21 cellular contexts compared by ENCODE assay signal in the genomic region with DNA sequence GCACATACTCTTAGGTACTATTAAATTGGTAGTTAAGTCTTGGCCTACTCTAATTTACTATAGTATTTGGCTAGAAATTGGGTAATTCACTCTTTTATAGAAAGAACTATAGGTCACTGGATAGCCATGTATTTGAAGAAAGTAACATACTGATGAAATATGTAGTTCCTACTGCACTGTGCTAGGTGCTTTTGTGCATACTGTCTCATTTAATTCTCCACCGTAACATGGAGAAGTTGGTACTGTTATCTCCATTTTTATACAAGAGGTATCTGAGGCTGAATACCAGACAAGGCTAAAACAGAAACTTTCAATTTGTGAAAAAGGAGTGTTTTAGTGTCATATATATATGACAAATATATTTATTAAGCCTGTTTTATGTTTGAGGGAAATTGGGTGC. TPM values are rescaled to one million over a fixed set of nuclear protein-coding genes. Genes with fewer than 3 reads are reported as not detected.
DNase-seq lines count a peak whose midpoint lies in the region; ATAC-seq, FAIRE-seq and TF ChIP-seq lines count a peak whose summit lies in the region.
"Had no signal": no experiment of that assay in that cellular context is flagged by ENCODE, and none has a peak within 500 bp of the region (broad histone marks: within the 10 kb centered on the region; RNA-seq: fewer than 3 reads in every experiment).

No MANE protein-coding gene starts in this region.

- peak overlapping the region; percentile 74 for H3K4me2 ChIP-seq in K562 (ENCODE audit: insufficient read depth, low read length)

- no peaks in the 10 kb centered on the region for H3K36me3 Mint-ChIP-seq in activated CD4-positive, alpha-beta memory T cell treated with anti-CD3 and anti-CD28 coated beads for 36 hours
- H3K36me3 Mint-ChIP-seq in activated CD4-positive, alpha-beta memory T cell treated with anti-CD3 and anti-CD28 coated beads, Interleukin-2, amount 10 ng/mL, durations not matched to agents 7 days and 5 days (ENCODE audit: low read depth): no peaks in the 10 kb centered on the region
- H3K36me3 Mint-ChIP-seq in mesothelial cell of epicardium: peaks cover 7% of the 10 kb centered on the region
- H3K36me3 Mint-ChIP-seq: memory B cell had no signal

- no peaks in the 10 kb centered on the region; the same call in 1 of the 2 replicates for H4K20me1 ChIP-seq in K562 (replicated peaks; ENCODE audit: control insufficient read depth, insufficient read depth, low read length)

- CTCF ChIA-PET in activated CD4-positive, alpha-beta memory T cell treated with anti-CD3 and anti-CD28 coated beads for 36 hours (lab: Charles Lee): interaction anchor here (1.2 to 1.4 kb wide), 2 partner anchors 25 to 26 kb away, joined by 3 to 4 read pairs; no protein-coding TSS in a partner anchor
- CTCF ChIA-PET in activated CD4-positive, alpha-beta memory T cell treated with anti-CD3 and anti-CD28 coated beads, Interleukin-2, amount 10 ng/mL, durations not matched to agents 7 days and 5 days (lab: Charles Lee): no interaction called here
- CTCF ChIA-PET in K562 (lab: Yijun Ruan, JAX; ENCODE audit: low intra/inter-chr PET ratio): interaction anchor here (0.7 kb wide), 1 partner anchor 33 kb away, joined by 4 read pairs; no protein-coding TSS in a partner anchor

- no peak overlapping the region for H3K4me3 Mint-ChIP-seq in activated CD4-positive, alpha-beta memory T cell treated with anti-CD3 and anti-CD28 coated beads for 36 hours
- no peak overlapping the region for H3K4me3 Mint-ChIP-seq in activated CD4-positive, alpha-beta memory T cell treated with anti-CD3 and anti-CD28 coated beads, Interleukin-2, amount 10 ng/mL, durations not matched to agents 7 days and 5 days
- H3K4me3 Mint-ChIP-seq in mesothelial cell of epicardium: no peak overlapping the region
- H3K4me3 Mint-ChIP-seq: activated CD4-positive, alpha-beta T cell treated with anti-CD3 and anti-CD28 coated beads, Interleukin-2, amount 10 ng/mL, durations not matched to agents 24 days and 14 days; memory B cell; nephron progenitor cell had no signal

- TF ChIP-seq CTCF in K562 (IDR thresholded peaks at IDR 0.05 in 2 of 3, conservative IDR thresholded peaks at IDR 0.05 in 1 of 3; ENCODE audit: insufficient read depth in 2 of 3, low read depth in 1 of 3, low read length in 3 of 3) (no peak), mesothelial cell of epicardium (IDR thresholded peaks at IDR 0.05; ENCODE audit: unreplicated experiment) (no peak), thyroid gland (IDR thresholded peaks at IDR 0.05) (no peak)

- BruUV-seq in K562 (replicated peaks; lab: Mats Ljungman, UMichigan): TSS peak; percentile 88

- peaks cover 24% of the 10 kb centered on the region for H3K4me1 Mint-ChIP-seq in activated CD4-positive, alpha-beta memory T cell treated with anti-CD3 and anti-CD28 coated beads for 36 hours (ENCODE audit: low read depth)
- peaks cover 31% of the 10 kb centered on the region for H3K4me1 Mint-ChIP-seq in activated CD4-positive, alpha-beta memory T cell treated with anti-CD3 and anti-CD28 coated beads, Interleukin-2, amount 10 ng/mL, durations not matched to agents 7 days and 5 days
- H3K4me1 Mint-ChIP-seq in mesothelial cell of epicardium: peaks cover 70% of the 10 kb centered on the region

- TF ChIP-seq POLR2A in K562 (conservative IDR thresholded peaks at IDR 0.05): no peak
- TF ChIP-seq POLR2A in thyroid gland (IDR thresholded peaks at IDR 0.05): no peak

- H3K79me2 ChIP-seq in K562 (ENCODE audit: control insufficient read depth, insufficient read depth, low read length): peaks cover 100% of the 10 kb centered on the region

- H3K4me1 ChIP-seq in K562 (replicated peaks in 1 of 2; ENCODE audit: control insufficient read depth in 2 of 2, insufficient read depth in 2 of 2, low read length in 2 of 2) (peaks cover 6 to 82% of the 10 kb centered on the region in 2 experiments), thyroid gland (peaks cover 93 to 94% of the 10 kb centered on the region in 2 donors)

- no peak for TF ChIP-seq EP300 in K562 (IDR thresholded peaks at IDR 0.05; ENCODE audit: low read length)

- POLR2A ChIA-PET in activated CD4-positive, alpha-beta memory T cell treated with anti-CD3 and anti-CD28 coated beads for 36 hours (lab: Charles Lee): interaction anchor here (1.1 to 1.7 kb wide), 2 partner anchors 23 to 25 kb away, joined by 3 to 4 read pairs; no protein-coding TSS in a partner anchor
- POLR2A ChIA-PET in activated CD4-positive, alpha-beta memory T cell treated with anti-CD3 and anti-CD28 coated beads, Interleukin-2, amount 10 ng/mL, durations not matched to agents 7 days and 5 days (lab: Charles Lee): interaction anchor here (1.7 kb wide), 1 partner anchor 26 kb away, joined by 4 read pairs; no protein-coding TSS in a partner anchor
- POLR2A ChIA-PET in K562 (lab: Yijun Ruan, JAX): interaction anchor here (0.7 to 2.4 kb wide), 9 partner anchors 7 to 47 kb away, joined by 3 to 20 read pairs (median 3); no protein-coding TSS in a partner anchor

- peak overlapping the region in 1 of 2 experiments; percentile 86; a peak in 2 of 4 replicates for H3K9ac ChIP-seq in K562 (ENCODE audit: insufficient read depth in 1 of 2, low read depth in 2 of 2, low read length in 2 of 2)

- no peaks in the 10 kb centered on the region for H3K27me3 ChIP-seq in K562 (ENCODE audit: control insufficient read depth in 2 of 2, insufficient read depth in 2 of 2, low read length in 2 of 2)
- no peaks in the 10 kb centered on the region for H3K27me3 ChIP-seq in thyroid gland

- H2AFZ ChIP-seq in K562 (ENCODE audit: low read depth, low read length): no peak overlapping the region; the same call in 1 of the 2 replicates

- no peak for FAIRE-seq in K562 (lab: Jason Lieb, UNC)
- FAIRE-seq: TTC549 had no signal

- ATAC-seq in K562: peak; percentile 4
- ATAC-seq: HCT116 had no signal

- intact Hi-C loops in activated CD4-positive, alpha-beta memory T cell treated with anti-CD3 and anti-CD28 coated beads for 36 hours (cut with micrococcal nuclease): loop anchor here (10.0 kb wide), 1 partner anchor 502 kb away; no protein-coding TSS in a partner anchor
- intact Hi-C loops in K562 (cut with micrococcal nuclease): loop anchor here (2.0 to 5.0 kb wide), 3 partner anchors 16 to 41 kb away; no protein-coding TSS in a partner anchor
- intact Hi-C loops in thyroid gland (cut with DNase I): no loop called here

- WGBS in K562 (ENCODE audit: insufficient coverage, low coverage, missing lambda C conversion rate): 18% methylated on average over 1 of the region's 1 CpG
- WGBS in thyroid gland, 2 donors: 96 to 98% methylated on average over 1 of the region's 1 CpG

- no peak for TF ChIP-seq RAD21 in K562 (CRISPR knock-in tag; conservative IDR thresholded peaks at IDR 0.05 in 1 of 2, IDR thresholded peaks at IDR 0.05 in 1 of 2)

- in situ Hi-C loops in K562 (cut with MboI): no loop called here

- H3K27ac ChIP-seq in K562 (ENCODE audit: extremely low read depth, low read depth, low read length) (peak overlapping the region; percentile 96), thyroid gland (peak overlapping the region; percentile 70 to 98 (median 70))
- H3K27ac ChIP-seq: RWPE1 had no signal

- H3K9me1 ChIP-seq in K562 (ENCODE audit: control insufficient read depth, insufficient read depth, low read length): no peaks in the 10 kb centered on the region

- H3K4me3 ChIP-seq in K562: no peak overlapping the region; the same call in 1 of the 2 replicates
- no peak overlapping the region for H3K4me3 ChIP-seq in thyroid gland (replicated peaks in 1 of 3)

- peak overlapping the region; percentile 58 for H3K27ac Mint-ChIP-seq in activated CD4-positive, alpha-beta memory T cell treated with anti-CD3 and anti-CD28 coated beads for 36 hours
- H3K27ac Mint-ChIP-seq in activated CD4-positive, alpha-beta memory T cell treated with anti-CD3 and anti-CD28 coated beads, Interleukin-2, amount 10 ng/mL, durations not matched to agents 7 days and 5 days: no peak overlapping the region
- H3K27ac Mint-ChIP-seq in mesothelial cell of epicardium: peak overlapping the region; percentile 86
- H3K27ac Mint-ChIP-seq: activated T-helper 2 cell treated with anti-CD3 and anti-CD28 coated beads, Interferon-gamma antibody, Interleukin-2, Interleukin-4, amounts not matched to agents 10 μg/mL and 5 μg/mL and 100 μg/mL, durations not matched to agents 14 hours and 24 hours and 36 hours; memory B cell had no signal

- H3K36me3 ChIP-seq in K562 (ENCODE audit: control insufficient read depth, insufficient read depth, low read length) (no peaks in the 10 kb centered on the region), thyroid gland (no peaks in the 10 kb centered on the region)

- no peaks in the 10 kb centered on the region for H3K9me3 Mint-ChIP-seq in activated CD4-positive, alpha-beta memory T cell treated with anti-CD3 and anti-CD28 coated beads for 36 hours
- H3K9me3 Mint-ChIP-seq in activated CD4-positive, alpha-beta memory T cell treated with anti-CD3 and anti-CD28 coated beads, Interleukin-2, amount 10 ng/mL, durations not matched to agents 7 days and 5 days: no peaks in the 10 kb centered on the region
- H3K9me3 Mint-ChIP-seq in mesothelial cell of epicardium: peaks cover 7% of the 10 kb centered on the region
- H3K9me3 Mint-ChIP-seq: activated CD4-positive, alpha-beta T cell treated with anti-CD3 and anti-CD28 coated beads, Interleukin-2, amount 10 ng/mL, durations not matched to agents 24 days and 14 days; activated T-helper 2 cell treated with anti-CD3 and anti-CD28 coated beads, Interferon-gamma antibody, Interleukin-2, Interleukin-4, amounts not matched to agents 10 μg/mL and 5 μg/mL and 100 μg/mL, durations not matched to agents 14 hours and 24 hours and 36 hours had no signal

- no peaks in the 10 kb centered on the region for H3K9me3 ChIP-seq in K562 (replicated peaks; ENCODE audit: control insufficient read depth, insufficient read depth, low read depth, low read length)
- H3K9me3 ChIP-seq in thyroid gland: no peaks in the 10 kb centered on the region
- H3K9me3 ChIP-seq: Caco-2 had no signal

- peaks cover 5% of the 10 kb centered on the region for H3K27me3 Mint-ChIP-seq in activated CD4-positive, alpha-beta memory T cell treated with anti-CD3 and anti-CD28 coated beads for 36 hours
- peaks cover 14% of the 10 kb centered on the region for H3K27me3 Mint-ChIP-seq in activated CD4-positive, alpha-beta memory T cell treated with anti-CD3 and anti-CD28 coated beads, Interleukin-2, amount 10 ng/mL, durations not matched to agents 7 days and 5 days
- H3K27me3 Mint-ChIP-seq in mesothelial cell of epicardium (ENCODE audit: low read depth): no peaks in the 10 kb centered on the region
- H3K27me3 Mint-ChIP-seq: brain, memory B cell had no signal

- no peak for DNase-seq in activated CD4-positive, alpha-beta memory T cell treated with anti-CD3 and anti-CD28 coated beads for 36 hours
- no peak for DNase-seq in activated CD4-positive, alpha-beta memory T cell treated with anti-CD3 and anti-CD28 coated beads, Interleukin-2, amount 10 ng/mL, durations not matched to agents 7 days and 5 days
- DNase-seq in K562 (ENCODE audit: extremely low read depth in 1 of 4, low spot score in 3 of 4) (no peak), mesothelial cell of epicardium (ENCODE audit: low spot score in 2 of 2, unreplicated experiment in 2 of 2) (no peak), thyroid gland (no peak), HUDEP-2 (lab: John Stamatoyannopoulos, UW; ENCODE audit: unreplicated experiment in 76 of 76) (no peak), NCI-H1048 (lab: John Stamatoyannopoulos, UW) (no peak), anterior cingulate cortex (lab: John Stamatoyannopoulos, UW) (no peak)
- DNase-seq: 8988T; activated CD4-positive, alpha-beta T cell treated with anti-CD3 and anti-CD28 coated beads, Interleukin-2, amount 10 ng/mL, durations not matched to agents 24 days and 14 days; cortex of kidney; NCI-H1436; NCI-H524; nephron progenitor cell had no signal

RNA-seq across cellular contexts. Expression of gene AFDN, which starts 29.8 kb away (rescaled TPM):
- total RNA-seq in activated CD4-positive, alpha-beta memory T cell treated with anti-CD3 and anti-CD28 coated beads for 36 hours: 10 to 100 TPM; 39.0 to 39.3 TPM
- total RNA-seq in activated CD4-positive, alpha-beta memory T cell treated with anti-CD3 and anti-CD28 coated beads, Interleukin-2, amount 10 ng/mL, durations not matched to agents 7 days and 5 days: 10 to 100 TPM; 45.9 to 46.3 TPM
- total RNA-seq in K562 (2011; cell fraction: chromatin; rRNA removed; ENCODE audit: low replicate concordance): 294 and 779 TPM in 2 replicates
- 128 and 193 TPM in 2 replicates for total RNA-seq in K562 (2011; cell fraction: nucleolus; rRNA removed)
- 330 and 387 TPM in 2 replicates for total RNA-seq in K562 (2011; cell fraction: nucleoplasm; rRNA removed)
- 91.9 and 117 TPM in 2 replicates for total RNA-seq in K562 (2014; rRNA removed)
- 114 and 135 TPM in 2 replicates for total RNA-seq in K562 (2014; rRNA removed; fragmentation: Illumina TruSeq; extraction: Trizol)
- total RNA-seq in K562 (2015; rRNA removed; fragmentation: Illumina TruSeq; extraction: Trizol): 111 and 112 TPM in 2 replicates
- 106 and 129 TPM in 2 replicates for total RNA-seq in K562 (2021)
- polyA plus RNA-seq in K562 (2011; rRNA removed): 95.7 and 96.7 TPM in 2 replicates
- polyA plus RNA-seq in K562 (2011; cell fraction: cytosol; rRNA removed): 29.3 and 38.3 TPM in 2 replicates
- 374 and 388 TPM in 2 replicates for polyA plus RNA-seq in K562 (2011; cell fraction: nucleus; rRNA removed)
- polyA plus RNA-seq in K562 (2012): 62.0 and 64.2 TPM in 2 replicates
- 95.0 and 105 TPM in 2 replicates for polyA plus RNA-seq in K562 (2014; fragmentation: Illumina TruSeq; extraction: Trizol)
- 1 to 10 TPM; 7.2 to 9.7 TPM for polyA plus RNA-seq in K562 (2014; fragmentation: Nextera tagmentation; extraction: Ambion mirVana)
- polyA plus RNA-seq in K562 (2014; rRNA removed): 78.9 and 96.4 TPM in 2 replicates
- polyA minus RNA-seq in K562 (2011; rRNA and poly(A)+ RNA removed): 183 and 194 TPM in 2 replicates
- polyA minus RNA-seq in K562 (2011; cell fraction: cytosol; rRNA and poly(A)+ RNA removed): 78.4 and 100 TPM in 2 replicates
- polyA minus RNA-seq in K562 (2011; cell fraction: nucleus; rRNA and poly(A)+ RNA removed): 234 and 345 TPM in 2 replicates
- total RNA-seq in mesothelial cell of epicardium: 280 to 284 TPM (median 282 TPM) in 3 replicates
- 100 to 1,000 TPM; 196 to 311 (median 224) TPM for total RNA-seq in thyroid gland
